Comparison of ENCODE assay signal across 14 cellular contexts in the genomic region with DNA sequence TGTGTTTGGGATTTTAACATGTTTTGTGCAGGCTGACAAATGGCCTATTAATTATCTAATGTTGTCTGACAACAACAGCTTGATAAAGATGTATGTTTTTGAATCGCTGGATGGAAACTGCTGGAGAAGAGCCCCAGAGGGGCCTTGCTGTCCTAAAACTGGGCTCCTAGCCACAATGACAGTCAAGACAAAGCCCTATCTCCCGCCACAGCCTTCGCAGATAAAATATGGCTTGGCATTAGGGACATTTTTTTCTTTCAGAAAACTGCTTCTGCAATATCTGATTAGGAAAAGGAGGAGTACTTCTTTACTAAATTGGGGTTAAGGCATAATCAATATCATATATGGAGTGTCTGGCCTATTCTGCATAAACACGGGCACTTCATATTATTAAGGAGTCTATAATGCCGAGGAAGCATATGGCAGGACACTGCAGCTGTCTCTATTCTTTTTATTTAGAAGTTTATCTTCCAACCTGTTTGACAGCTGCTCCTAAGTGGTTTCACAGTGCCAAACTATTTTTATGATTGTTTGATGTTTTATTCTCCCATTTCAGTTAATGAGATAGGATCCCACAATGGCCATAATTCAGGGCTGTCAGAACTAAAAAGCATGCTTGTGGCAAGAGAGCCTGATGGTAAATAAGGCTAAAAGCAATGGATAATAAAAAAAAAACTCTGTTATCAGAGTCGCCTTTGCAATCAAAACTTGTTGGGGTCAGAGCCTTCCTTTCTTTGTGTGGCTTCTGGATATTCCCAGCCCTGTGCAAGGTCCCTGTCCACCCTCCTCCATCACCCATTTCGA.
DNase-seq lines count a peak whose midpoint lies in the region; TF ChIP-seq lines count a peak whose summit lies in the region.
"Had no signal": no experiment of that assay in that cellular context is flagged by ENCODE, and none has a peak within 500 bp of the region (broad histone marks: within the 10 kb centered on the region; RNA-seq: fewer than 3 reads in every experiment).

No MANE protein-coding gene starts in this region.

- BruUV-seq in PC-9 (replicated peaks; lab: Mats Ljungman, UMichigan): no TSS peak

- DNase-seq in NCI-H2196 (lab: John Stamatoyannopoulos, UW; ENCODE audit: unreplicated experiment) (peak; percentile 41), NCI-H2196 treated with DMSO at 0.1 percent for 48 hours (lab: John Stamatoyannopoulos, UW; ENCODE audit: unreplicated experiment) (no peak), NCI-H2081 treated with DMSO at 0.1 percent for 48 hours (lab: John Stamatoyannopoulos, UW) (peak; percentile 96), PC-9 (no peak), neural crest cell (ENCODE audit: low read depth, low spot score) (no peak), cerebellum (ENCODE audit: low spot score) (no peak), SK-N-DZ (ENCODE audit: low spot score) (no peak), GDM1 (lab: John Stamatoyannopoulos, UW) (no peak)
- DNase-seq: activated CD4-positive, alpha-beta T cell treated with anti-CD3 and anti-CD28 coated beads, Interleukin-2, amount 50 U/mL, for 48 hours; Caco-2; nucleus accumbens had no signal

- intact Hi-C loops in PC-9 (cut with micrococcal nuclease; ENCODE audit: unreplicated experiment): no loop called here

- no peaks in the 10 kb centered on the region for H3K79me2 ChIP-seq in PC-9 (ENCODE audit: low read depth)

- TF ChIP-seq CTCF in PC-9 (conservative IDR thresholded peaks at IDR 0.05) (no peak), neural crest cell (conservative IDR thresholded peaks at IDR 0.05) (no peak)

- no peak overlapping the region for H2AFZ ChIP-seq in PC-9

- H3K4me1 ChIP-seq in PC-9 (replicated peaks; ENCODE audit: insufficient read depth): peaks cover 9% of the 10 kb centered on the region; the same call in 1 of the 2 replicates

- H3K27ac ChIP-seq in PC-9: peak overlapping the region; percentile 42; the same call in 1 of the 2 replicates

- no peak overlapping the region for H3K4me2 ChIP-seq in PC-9

- H3F3A ChIP-seq in PC-9 (ENCODE audit: insufficient read depth, low read depth): no peaks in the 10 kb centered on the region; the same call in 1 of the 2 replicates

- POLR2A ChIA-PET in PC-9 (lab: Charles Lee; ENCODE audit: unreplicated experiment): no interaction called here

- peak overlapping the region; percentile 52 for H3K27ac Mint-ChIP-seq in neural crest cell (ENCODE audit: unreplicated experiment)
- H3K27ac Mint-ChIP-seq: T-helper 1 cell treated with Interleukin-12 subunit alpha and Interleukin-12 subunit beta and Interleukin-4 antibody, amounts not matched to agents 30 μg/mL and 1 μg/mL, for 36 hours had no signal

- H3K4me3 Mint-ChIP-seq in neural crest cell: no peak overlapping the region
- H3K4me3 Mint-ChIP-seq: T-helper 1 cell treated with Interleukin-12 subunit alpha and Interleukin-12 subunit beta and Interleukin-4 antibody, amounts not matched to agents 30 μg/mL and 1 μg/mL, for 36 hours had no signal

- peaks cover 7% of the 10 kb centered on the region for H3K4me1 Mint-ChIP-seq in neural crest cell

- CTCF ChIA-PET in PC-9 (lab: Charles Lee): no interaction called here

- H3K36me3 Mint-ChIP-seq in neural crest cell (ENCODE audit: low read depth): no peaks in the 10 kb centered on the region

- no peaks in the 10 kb centered on the region for H3K9me3 Mint-ChIP-seq in neural crest cell
- H3K9me3 Mint-ChIP-seq: T-helper 1 cell treated with Interleukin-12 subunit alpha and Interleukin-12 subunit beta and Interleukin-4 antibody, amounts not matched to agents 30 μg/mL and 1 μg/mL, for 36 hours had no signal

- no peaks in the 10 kb centered on the region for H3K27me3 ChIP-seq in PC-9 (ENCODE audit: insufficient read depth, low read depth)

- H3K9me2 ChIP-seq in PC-9 (ENCODE audit: insufficient read depth): no peaks in the 10 kb centered on the region

- no peaks in the 10 kb centered on the region for H3K36me3 ChIP-seq in PC-9 (ENCODE audit: low read depth)

- no peak overlapping the region for H3K4me3 ChIP-seq in PC-9
- H3K4me3 ChIP-seq: lung, skin epidermis had no signal

- H4K20me1 ChIP-seq in PC-9 (ENCODE audit: insufficient read depth): no peaks in the 10 kb centered on the region

- no peaks in the 10 kb centered on the region for H3K27me3 Mint-ChIP-seq in neural crest cell (ENCODE audit: low read depth)

- no peaks in the 10 kb centered on the region for H3K9me3 ChIP-seq in PC-9 (ENCODE audit: insufficient read depth, low read depth)
- H3K9me3 ChIP-seq: Caco-2 had no signal

Comparison
In these comparisons a context has a peak if more than half of its experiments do, and no peak if none do; other contexts are left out.
1. DNase-seq: peak in NCI-H2196 (single experiment) and NCI-H2081 treated with DMSO at 0.1 percent for 48 hours (single experiment); none in NCI-H2196 treated with DMSO at 0.1 percent for 48 hours (single experiment), PC-9 (0 of 2), neural crest cell (single experiment), cerebellum (single experiment), SK-N-DZ (single experiment) and GDM1 (single experiment).